ENCODE assay signal across 8 cellular contexts in genomic region chr3:5426094-5426883, GRCh38.
DNase-seq lines count a peak whose midpoint lies in the region; ATAC-seq and TF ChIP-seq lines count a peak whose summit lies in the region.

No MANE protein-coding gene starts in this region.

- TF ChIP-seq CTCF in epithelial cell of proximal tubule (conservative IDR thresholded peaks at IDR 0.05; ENCODE audit: low read depth, low read length) = peak; percentile 98

- peaks cover 4 to 22% (median 9%) of the 10 kb centered on the region in 4 donors for H3K4me1 Mint-ChIP-seq in naive thymus-derived CD8-positive, alpha-beta T cell

- DNase-seq in AML-193 (lab: John Stamatoyannopoulos, UW) (peak; percentile 51 to 59), NOMO-1 (lab: John Stamatoyannopoulos, UW; ENCODE audit: unreplicated experiment in 2 of 2) (peak; percentile 75 to 78), epithelial cell of proximal tubule (ENCODE audit: low read depth) (peak; percentile 36)
- peak; percentile 0 for DNase-seq in activated CD8-positive, alpha-beta memory T cell treated with anti-CD3 and anti-CD28 coated beads, Interleukin-2, amount 50 U/mL, for 1 hour (ENCODE audit: extremely low read depth)
- DNase-seq in naive thymus-derived CD8-positive, alpha-beta T cell = peak in 8 of 10 donors; percentile 11 to 47 (median 28)
- peak in 5 of 6 experiments; percentile 5 to 23 (median 15) for DNase-seq in stimulated activated naive CD4-positive, alpha-beta T cell (lab: John Stamatoyannopoulos, UW)

- H3K9me3 Mint-ChIP-seq in naive thymus-derived CD8-positive, alpha-beta T cell = no peaks in the 10 kb centered on the region

- no peak overlapping the region for H3K4me3 ChIP-seq in epithelial cell of proximal tubule (ENCODE audit: low read depth, low read length)

- no peaks in the 10 kb centered on the region for H3K36me3 Mint-ChIP-seq in naive thymus-derived CD8-positive, alpha-beta T cell

- peaks cover 0 to 21% (median 8%) of the 10 kb centered on the region in 5 donors for H3K27me3 Mint-ChIP-seq in naive thymus-derived CD8-positive, alpha-beta T cell

- no peak overlapping the region for H3K4me3 Mint-ChIP-seq in naive thymus-derived CD8-positive, alpha-beta T cell

- ATAC-seq in GM19023 (IDR thresholded peaks at IDR 0.05; ENCODE audit: unreplicated experiment) (peak; percentile 25), HG03354 (IDR thresholded peaks at IDR 0.05; ENCODE audit: poor library complexity, severe bottlenecking, unreplicated experiment) (peak; percentile 52)
- peak; percentile 46 to 60 for ATAC-seq in naive thymus-derived CD8-positive, alpha-beta T cell

- no peak overlapping the region for H3K27ac Mint-ChIP-seq in naive thymus-derived CD8-positive, alpha-beta T cell

- POLR2A ChIA-PET in naive thymus-derived CD8-positive, alpha-beta T cell (lab: Charles Lee) = no interaction called here

Comparison
In these comparisons a context has a peak if more than half of its experiments do, and no peak if none do; other contexts are left out.
1. DNase-seq: peak in every context shown above with its lines; median percentile 76 in NOMO-1; 55 in AML-193; 36 in epithelial cell of proximal tubule; 28 in naive thymus-derived CD8-positive, alpha-beta T cell; 15 in stimulated activated naive CD4-positive, alpha-beta T cell; 0 in activated CD8-positive, alpha-beta memory T cell treated with anti-CD3 and anti-CD28 coated beads, Interleukin-2, amount 50 U/mL, for 1 hour.